1 cellular context compared by ENCODE assay signal in genomic region chr12:93319523-93320045, GRCh38.
A peak's percentile ranks its signal among the peaks of the same experiment; 100 is the strongest.
TF ChIP-seq lines count a peak whose summit lies in the region.

No MANE protein-coding gene starts in this region.

TF ChIP-seq in K562, 482 proteins besides CTCF, POLR2A, EP300 and RAD21 (continued from another document and continues in another):
- no peak for TF ChIP-seq FOXO4 (CRISPR knock-in tag; IDR thresholded peaks at IDR 0.05)
- no peak for TF ChIP-seq ZNF224 (CRISPR knock-in tag; IDR thresholded peaks at IDR 0.05)
- no peak for TF ChIP-seq CEBPZ (IDR thresholded peaks at IDR 0.05; ENCODE audit: borderline replicate concordance, low read depth, low read length)
- TF ChIP-seq ESRRA (IDR thresholded peaks at IDR 0.05; ENCODE audit: borderline replicate concordance, low read depth), result no peak
- no peak for TF ChIP-seq REST (CRISPR knock-in tag; IDR thresholded peaks at IDR 0.05; ENCODE audit: low read depth)
- TF ChIP-seq CREB3 (tag; conservative IDR thresholded peaks at IDR 0.05; ENCODE audit: low read depth), result no peak
- TF ChIP-seq TEAD1 (CRISPR knock-in tag; IDR thresholded peaks at IDR 0.05), result no peak
- TF ChIP-seq YY1 (IDR thresholded peaks at IDR 0.05; ENCODE audit: borderline replicate concordance in 1 of 3, control insufficient read depth in 1 of 3, extremely low read depth in 1 of 3, insufficient read depth in 3 of 3, insufficient read length in 1 of 3, insufficient replicate concordance in 2 of 3, low read depth in 1 of 3, low read length in 2 of 3), result no peak
- TF ChIP-seq FOSL1 (tag; conservative IDR thresholded peaks at IDR 0.05), result no peak
- no peak for TF ChIP-seq CHD7 (IDR thresholded peaks at IDR 0.05; ENCODE audit: low read depth, low read length)
- TF ChIP-seq SNAPC5 (CRISPR knock-in tag; IDR thresholded peaks at IDR 0.05), result no peak
- TF ChIP-seq EP400 (IDR thresholded peaks at IDR 0.05), result no peak
- TF ChIP-seq CREB5 (CRISPR knock-in tag; IDR thresholded peaks at IDR 0.05), result no peak
- no peak for TF ChIP-seq NR3C1 (CRISPR knock-in tag; IDR thresholded peaks at IDR 0.05)
- TF ChIP-seq MLX (CRISPR knock-in tag; conservative IDR thresholded peaks at IDR 0.05), result no peak
- no peak for TF ChIP-seq HIVEP1 (CRISPR knock-in tag; IDR thresholded peaks at IDR 0.05)
- no peak for TF ChIP-seq ZNF324 (CRISPR knock-in tag; IDR thresholded peaks at IDR 0.05)
- TF ChIP-seq ZNF395 (CRISPR knock-in tag; IDR thresholded peaks at IDR 0.05), result peak; percentile 74; the same call in 1 of the 2 replicates
- TF ChIP-seq THRB (CRISPR knock-in tag; conservative IDR thresholded peaks at IDR 0.05), result no peak
- no peak for TF ChIP-seq JUNB (CRISPR knock-in tag; conservative IDR thresholded peaks at IDR 0.05)
- TF ChIP-seq ZKSCAN8 (CRISPR knock-in tag; IDR thresholded peaks at IDR 0.05), result no peak
- no peak; the same call in 1 of the 2 replicates for TF ChIP-seq ZNF766 (CRISPR knock-in tag; conservative IDR thresholded peaks at IDR 0.05)
- TF ChIP-seq TFAP4 (CRISPR knock-in tag; IDR thresholded peaks at IDR 0.05; ENCODE audit: borderline replicate concordance), result no peak
